8 cellular contexts compared by ENCODE assay signal in the genomic region with DNA sequence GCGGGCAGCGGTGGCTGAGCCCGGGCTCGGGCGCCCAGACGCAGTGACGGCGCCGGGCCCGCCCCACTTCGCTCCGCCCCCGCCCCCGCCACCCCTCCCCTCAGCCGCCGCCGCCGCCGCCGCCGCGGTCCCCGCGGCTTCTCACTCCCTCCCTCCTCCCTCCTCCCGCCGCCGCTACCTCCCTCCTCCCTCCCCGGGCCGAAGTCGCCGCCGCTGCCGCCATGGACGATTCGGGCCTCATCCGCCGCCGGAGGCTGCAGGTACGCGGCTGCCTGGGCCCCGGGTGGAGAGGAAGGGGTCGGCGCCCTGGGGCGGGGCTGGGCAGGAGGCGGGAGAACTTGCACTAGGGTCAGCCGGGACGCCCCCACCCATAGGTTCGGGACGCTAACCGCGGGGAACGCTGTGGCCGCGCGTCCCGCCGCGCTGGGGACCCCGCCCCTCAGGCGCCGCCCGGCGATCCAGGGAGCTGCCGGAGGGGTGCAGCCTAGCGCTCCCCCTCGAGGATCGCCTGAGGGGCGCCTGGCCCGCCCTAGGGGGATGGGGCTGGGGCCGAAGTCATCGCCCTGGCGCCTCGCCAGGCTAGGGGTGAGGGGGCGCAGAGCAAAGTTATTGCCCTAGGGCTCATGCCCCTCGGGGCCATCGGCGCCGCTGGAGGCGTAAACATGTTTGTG. TPM values are rescaled to one million over a fixed set of nuclear protein-coding genes. Genes with fewer than 3 reads are reported as not detected.
DNase-seq lines count a peak whose midpoint lies in the region; ATAC-seq and TF ChIP-seq lines count a peak whose summit lies in the region.

No MANE protein-coding gene starts in this region.

- peaks cover 72% of the 10 kb centered on the region for H3K27me3 Mint-ChIP-seq in activated CD4-positive, alpha-beta T cell treated with anti-CD3 and anti-CD28 coated beads, Interleukin-2, amount 10 ng/mL, durations not matched to agents 7 days and 5 days

- CTCF ChIA-PET in activated CD4-positive, alpha-beta T cell treated with anti-CD3 and anti-CD28 coated beads, Interleukin-2, amount 10 ng/mL, durations not matched to agents 7 days and 5 days (lab: Charles Lee): interaction anchor here (1.1 kb wide), 1 partner anchor 7 kb away, joined by 3 read pairs; no protein-coding TSS in a partner anchor

- no peaks in the 10 kb centered on the region for H3K9me3 ChIP-seq in sigmoid colon

- 1% methylated on average over 79 of the region's 79 CpGs for WGBS in sigmoid colon, 2 donors

- H3K27me3 ChIP-seq in sigmoid colon: peaks cover 80 to 100% (median 92%) of the 10 kb centered on the region in 3 donors

- no peak overlapping the region for H3K27ac Mint-ChIP-seq in activated CD4-positive, alpha-beta T cell treated with anti-CD3 and anti-CD28 coated beads, Interleukin-2, amount 10 ng/mL, durations not matched to agents 7 days and 5 days

- no peak overlapping the region for H3K27ac ChIP-seq in sigmoid colon

- peaks cover 0 to 33% (median 25%) of the 10 kb centered on the region in 4 donors for H3K4me1 ChIP-seq in sigmoid colon

- TF ChIP-seq CTCF in fibroblast of pulmonary artery (IDR thresholded peaks at IDR 0.05; ENCODE audit: low read length, missing control alignments): no peak
- no peak for TF ChIP-seq CTCF in sigmoid colon (IDR thresholded peaks at IDR 0.05)

- no peak overlapping the region for H3K4me3 Mint-ChIP-seq in activated CD4-positive, alpha-beta T cell treated with anti-CD3 and anti-CD28 coated beads, Interleukin-2, amount 10 ng/mL, durations not matched to agents 7 days and 5 days

- H3K4me3 ChIP-seq in fibroblast of pulmonary artery (replicated peaks; ENCODE audit: low read depth, low read length) (peak overlapping the region; percentile 37), sigmoid colon (peak overlapping the region in 3 of 4 donors; percentile 31 to 44 (median 43))

- TF ChIP-seq EP300 in sigmoid colon (IDR thresholded peaks at IDR 0.05): no peak

- H3K36me3 ChIP-seq in sigmoid colon: no peaks in the 10 kb centered on the region

- POLR2A ChIA-PET in activated CD4-positive, alpha-beta T cell treated with anti-CD3 and anti-CD28 coated beads, Interleukin-2, amount 10 ng/mL, durations not matched to agents 7 days and 5 days (lab: Charles Lee): no interaction called here

- H3K36me3 Mint-ChIP-seq in activated CD4-positive, alpha-beta T cell treated with anti-CD3 and anti-CD28 coated beads, Interleukin-2, amount 10 ng/mL, durations not matched to agents 7 days and 5 days (ENCODE audit: low read depth): no peaks in the 10 kb centered on the region

- no peak for ATAC-seq in HG02588 (IDR thresholded peaks at IDR 0.05; ENCODE audit: unreplicated experiment)

- no peaks in the 10 kb centered on the region for H3K9me3 Mint-ChIP-seq in activated CD4-positive, alpha-beta T cell treated with anti-CD3 and anti-CD28 coated beads, Interleukin-2, amount 10 ng/mL, durations not matched to agents 7 days and 5 days

- TF ChIP-seq POLR2A in sigmoid colon (IDR thresholded peaks at IDR 0.05): no peak

- intact Hi-C loops in sigmoid colon (cut with DNase I): no loop called here

- peak; percentile 20 for DNase-seq in EH (ENCODE audit: low read depth)
- DNase-seq in NCI-H1105 treated with DMSO at 0.1 percent for 48 hours (lab: John Stamatoyannopoulos, UW): peak; percentile 66
- DNase-seq in activated CD4-positive, alpha-beta T cell treated with anti-CD3 and anti-CD28 coated beads, Interleukin-2, amount 10 ng/mL, durations not matched to agents 7 days and 5 days: peak; percentile 25
- no peak for DNase-seq in fibroblast of pulmonary artery (ENCODE audit: low read depth)
- no peak for DNase-seq in sigmoid colon
- no peak for DNase-seq in NCI-H2107 treated with DMSO at 0.1 percent for 48 hours (lab: John Stamatoyannopoulos, UW; ENCODE audit: unreplicated experiment)
- no peak for DNase-seq in central memory CD4-positive, alpha-beta T cell

- H3K4me1 Mint-ChIP-seq in activated CD4-positive, alpha-beta T cell treated with anti-CD3 and anti-CD28 coated beads, Interleukin-2, amount 10 ng/mL, durations not matched to agents 7 days and 5 days: peaks cover 20% of the 10 kb centered on the region

RNA-seq across cellular contexts. Expression of a gene that starts 0.5 kb away (rescaled TPM):
- not detected for total RNA-seq in activated CD4-positive, alpha-beta T cell treated with anti-CD3 and anti-CD28 coated beads, Interleukin-2, amount 10 ng/mL, durations not matched to agents 7 days and 5 days
- 1 to 10 TPM in 1 of 4 donors, under 1 TPM in 1, not detected in 2; 0.82 to 1.8 TPM for total RNA-seq in sigmoid colon
- under 1 TPM in 1 of 3 donors, not detected in 2; 0.83 TPM for polyA plus RNA-seq in sigmoid colon

RNA-seq across cellular contexts. Expression of a gene that starts 4.4 kb away (rescaled TPM):
- under 1 TPM; 0.35 to 0.67 TPM for total RNA-seq in activated CD4-positive, alpha-beta T cell treated with anti-CD3 and anti-CD28 coated beads, Interleukin-2, amount 10 ng/mL, durations not matched to agents 7 days and 5 days
- 1 to 10 TPM in 1 of 4 donors, under 1 TPM in 3; 0.49 to 3.3 (median 0.76) TPM for total RNA-seq in sigmoid colon
- 1 to 10 TPM; 1.2 to 2.6 (median 1.8) TPM for polyA plus RNA-seq in sigmoid colon

RNA-seq across cellular contexts. Expression of a gene that starts 27.5 kb away (rescaled TPM):
- 10 to 100 TPM; 34.9 to 39.3 TPM for total RNA-seq in activated CD4-positive, alpha-beta T cell treated with anti-CD3 and anti-CD28 coated beads, Interleukin-2, amount 10 ng/mL, durations not matched to agents 7 days and 5 days
- total RNA-seq in sigmoid colon: 1 to 10 TPM; 1.9 to 3.7 (median 3.0) TPM
- polyA plus RNA-seq in sigmoid colon: 10 to 100 TPM in 1 of 3 donors, 1 to 10 TPM in 2; 6.2 to 22.1 (median 7.2) TPM

RNA-seq across cellular contexts. Expression of a gene that starts 32.0 kb away (rescaled TPM):
- total RNA-seq in activated CD4-positive, alpha-beta T cell treated with anti-CD3 and anti-CD28 coated beads, Interleukin-2, amount 10 ng/mL, durations not matched to agents 7 days and 5 days: 10 to 100 TPM; 27.0 to 31.1 TPM
- total RNA-seq in sigmoid colon: not detected
- 1 to 10 TPM in 2 of 3 donors, not detected in 1; 2.5 to 2.8 TPM for polyA plus RNA-seq in sigmoid colon

RNA-seq across cellular contexts. Expression of a gene that starts 32.3 kb away (rescaled TPM):
- 100 to 1,000 TPM; 274 to 288 TPM for total RNA-seq in activated CD4-positive, alpha-beta T cell treated with anti-CD3 and anti-CD28 coated beads, Interleukin-2, amount 10 ng/mL, durations not matched to agents 7 days and 5 days
- 100 to 1,000 TPM; 248 to 312 (median 264) TPM for total RNA-seq in sigmoid colon
- 100 to 1,000 TPM; 277 to 379 (median 284) TPM for polyA plus RNA-seq in sigmoid colon

Comparison
In these comparisons a context has a peak if more than half of its experiments do, and no peak if none do; other contexts are left out.
1. DNase-seq: peak in EH (single experiment), NCI-H1105 treated with DMSO at 0.1 percent for 48 hours (single experiment) and activated CD4-positive, alpha-beta T cell treated with anti-CD3 and anti-CD28 coated beads, Interleukin-2, amount 10 ng/mL, durations not matched to agents 7 days and 5 days (single experiment); none in fibroblast of pulmonary artery (single experiment), sigmoid colon (single experiment), NCI-H2107 treated with DMSO at 0.1 percent for 48 hours (single experiment) and central memory CD4-positive, alpha-beta T cell (single experiment).
2. RNA of a gene that starts 27.5 kb away (total RNA-seq): 34.9 to 39.3 TPM in activated CD4-positive, alpha-beta T cell treated with anti-CD3 and anti-CD28 coated beads, Interleukin-2, amount 10 ng/mL, durations not matched to agents 7 days and 5 days; 1.9 to 3.7 TPM in sigmoid colon; every median in the first group is over 4 times any median in the second.